In genomic region chr5:6856658-6857057, GRCh38 we compare ENCODE assay signal across 33 cellular contexts.
A peak's percentile ranks its signal among the peaks of the same experiment; 100 is the strongest.
DNase-seq lines count a peak whose midpoint lies in the region; ATAC-seq and TF ChIP-seq lines count a peak whose summit lies in the region.
"Had no signal": no experiment of that assay in that cellular context is flagged by ENCODE, and none has a peak within 500 bp of the region (broad histone marks: within the 10 kb centered on the region; RNA-seq: fewer than 3 reads in every experiment).

No MANE protein-coding gene starts in this region.

- no peaks in the 10 kb centered on the region for H3K79me2 ChIP-seq in hepatocyte

- no peaks in the 10 kb centered on the region for H4K20me1 ChIP-seq in hepatocyte (ENCODE audit: insufficient read depth, poor library complexity, severe bottlenecking)
- H4K20me1 ChIP-seq: BLaER1 had no signal

- no peaks in the 10 kb centered on the region for H3K36me3 Mint-ChIP-seq in activated naive CD8-positive, alpha-beta T cell treated with anti-CD3 and anti-CD28 coated beads, Interleukin-2, amount 50 U/mL, for 24 hours (ENCODE audit: low read depth)

- ATAC-seq in mucosa of descending colon (peak; percentile 75), HG03135 (IDR thresholded peaks at IDR 0.05; ENCODE audit: unreplicated experiment) (no peak), GM18861 (IDR thresholded peaks at IDR 0.05; ENCODE audit: unreplicated experiment) (no peak)
- no peak for ATAC-seq in activated naive CD8-positive, alpha-beta T cell treated with anti-CD3 and anti-CD28 coated beads, Interleukin-2, amount 50 U/mL, for 24 hours
- ATAC-seq: foreskin keratinocyte, GM23338, left cardiac atrium, PC-3, Right ventricle myocardium inferior had no signal

- no peak overlapping the region for H3K27ac Mint-ChIP-seq in activated naive CD8-positive, alpha-beta T cell treated with anti-CD3 and anti-CD28 coated beads, Interleukin-2, amount 50 U/mL, for 24 hours
- H3K27ac Mint-ChIP-seq: activated CD4-positive, alpha-beta T cell treated with anti-CD3 and anti-CD28 coated beads, Interleukin-2, amount 10 ng/mL, durations not matched to agents 24 days and 14 days; activated naive CD8-positive, alpha-beta T cell treated with anti-CD3 and anti-CD28 coated beads, Interleukin-2, amount 10 ng/mL, durations not matched to agents 7 days and 5 days; dendritic cell treated with granulocyte-macrophage colony-stimulating factor and Interleukin-4, amounts not matched to agents 40 ng/mL and 50 ng/mL, for 4 days; endodermal cell; GM23338 had no signal

- intact Hi-C loops in mucosa of descending colon (cut with DNase I, micrococcal nuclease) = no loop called here

- H3K4me1 ChIP-seq in mucosa of descending colon (ENCODE audit: low read depth) = no peaks in the 10 kb centered on the region
- no peaks in the 10 kb centered on the region for H3K4me1 ChIP-seq in hepatocyte (ENCODE audit: insufficient read depth)
- H3K4me1 ChIP-seq: esophagus muscularis mucosa, foreskin keratinocyte, stomach, thyroid gland had no signal

- H3K9me3 ChIP-seq in mucosa of descending colon (peaks cover 6% of the 10 kb centered on the region), hepatocyte (ENCODE audit: low read depth) (no peaks in the 10 kb centered on the region)
- H3K9me3 ChIP-seq: thyroid gland had no signal

- peaks cover 5% of the 10 kb centered on the region for H3K9me3 Mint-ChIP-seq in activated naive CD8-positive, alpha-beta T cell treated with anti-CD3 and anti-CD28 coated beads, Interleukin-2, amount 50 U/mL, for 24 hours

- no peak overlapping the region for H2AFZ ChIP-seq in hepatocyte
- H2AFZ ChIP-seq: GM23338 had no signal

- H3K4me1 Mint-ChIP-seq in activated naive CD8-positive, alpha-beta T cell treated with anti-CD3 and anti-CD28 coated beads, Interleukin-2, amount 50 U/mL, for 24 hours = no peaks in the 10 kb centered on the region
- H3K4me1 Mint-ChIP-seq: activated CD4-positive, alpha-beta T cell treated with anti-CD3 and anti-CD28 coated beads, Interleukin-2, amount 10 ng/mL, durations not matched to agents 24 days and 14 days; activated naive CD8-positive, alpha-beta T cell treated with anti-CD3 and anti-CD28 coated beads, Interleukin-2, amount 10 ng/mL, durations not matched to agents 7 days and 5 days; endodermal cell; GM23338 had no signal

- H3K4me3 Mint-ChIP-seq in activated naive CD8-positive, alpha-beta T cell treated with anti-CD3 and anti-CD28 coated beads, Interleukin-2, amount 50 U/mL, for 24 hours = no peak overlapping the region
- H3K4me3 Mint-ChIP-seq: activated CD4-positive, alpha-beta T cell treated with anti-CD3 and anti-CD28 coated beads, Interleukin-2, amount 10 ng/mL, durations not matched to agents 24 days and 14 days; activated naive CD8-positive, alpha-beta T cell treated with anti-CD3 and anti-CD28 coated beads, Interleukin-2, amount 10 ng/mL, durations not matched to agents 7 days and 5 days; dendritic cell treated with granulocyte-macrophage colony-stimulating factor and Interleukin-4, amounts not matched to agents 40 ng/mL and 50 ng/mL, for 4 days; endodermal cell; GM23338 had no signal

- H3K4me2 ChIP-seq in hepatocyte = no peak overlapping the region
- H3K4me2 ChIP-seq: BLaER1, GM23338 had no signal

- 63% methylated on average over 5 of the region's 5 CpGs for WGBS in hepatocyte (ENCODE audit: low lambda C conversion rate, missing lambda C conversion rate)

- H3K9me2 ChIP-seq in hepatocyte (replicated peaks; ENCODE audit: insufficient read depth) = no peaks in the 10 kb centered on the region

- H3K27me3 ChIP-seq in hepatocyte = no peaks in the 10 kb centered on the region
- H3K27me3 ChIP-seq: BLaER1, esophagus muscularis mucosa, foreskin keratinocyte, stomach, thyroid gland had no signal

- no peaks in the 10 kb centered on the region for H3K27me3 Mint-ChIP-seq in activated naive CD8-positive, alpha-beta T cell treated with anti-CD3 and anti-CD28 coated beads, Interleukin-2, amount 50 U/mL, for 24 hours
- H3K27me3 Mint-ChIP-seq: activated CD4-positive, alpha-beta T cell treated with anti-CD3 and anti-CD28 coated beads, Interleukin-2, amount 10 ng/mL, durations not matched to agents 24 days and 14 days; dendritic cell treated with granulocyte-macrophage colony-stimulating factor and Interleukin-4, amounts not matched to agents 40 ng/mL and 50 ng/mL, for 4 days had no signal

- no peak overlapping the region for H3K4me3 ChIP-seq in LNCaP clone FGC (ENCODE audit: low read depth, low read length)
- H3K4me3 ChIP-seq in mucosa of descending colon = no peak overlapping the region
- no peak overlapping the region for H3K4me3 ChIP-seq in hepatocyte
- H3K4me3 ChIP-seq: BLaER1, esophagus muscularis mucosa, GM23338, skin epidermis, stomach, thyroid gland had no signal

- H3K36me3 ChIP-seq in mucosa of descending colon (ENCODE audit: low read depth) (no peaks in the 10 kb centered on the region), hepatocyte (replicated peaks; ENCODE audit: insufficient read depth, low read depth) (no peaks in the 10 kb centered on the region)
- H3K36me3 ChIP-seq: BLaER1, esophagus muscularis mucosa, stomach, thyroid gland had no signal

- TF ChIP-seq CTCF in LNCaP clone FGC (IDR thresholded peaks at IDR 0.05; ENCODE audit: control insufficient read depth, extremely low read depth, insufficient read depth) = no peak
- TF ChIP-seq CTCF in mucosa of descending colon (IDR thresholded peaks at IDR 0.05) = no peak
- no peak for TF ChIP-seq CTCF in hepatocyte (IDR thresholded peaks at IDR 0.05; ENCODE audit: poor library complexity)

- no peak overlapping the region for H3K27ac ChIP-seq in hepatocyte
- H3K27ac ChIP-seq: BLaER1, esophagus muscularis mucosa, foreskin keratinocyte, skin epidermis, stomach, thyroid gland had no signal

- DNase-seq in COLO668 (lab: John Stamatoyannopoulos, UW; ENCODE audit: unreplicated experiment) (peak; percentile 67), LNCaP clone FGC (ENCODE audit: low read depth) (peak; percentile 69), NCI-H69 (lab: John Stamatoyannopoulos, UW) (peak; percentile 77), mucosa of descending colon (peak in 2 of 3 donors; percentile 31 to 50), hepatocyte (ENCODE audit: low spot score) (no peak)
- DNase-seq in activated naive CD8-positive, alpha-beta T cell treated with anti-CD3 and anti-CD28 coated beads, Interleukin-2, amount 50 U/mL, for 24 hours = no peak
- DNase-seq: activated CD4-positive, alpha-beta T cell treated with anti-CD3 and anti-CD28 coated beads, Interleukin-2, amount 10 ng/mL, durations not matched to agents 24 days and 14 days; activated gamma-delta T cell; activated naive CD8-positive, alpha-beta T cell treated with anti-CD3 and anti-CD28 coated beads, Interleukin-2, amount 10 ng/mL, durations not matched to agents 7 days and 5 days; activated T-cell treated with anti-CD3 and anti-CD28 coated beads, Interleukin-2, amount 50 U/mL, for 1 hour; caudate nucleus; endodermal cell; foreskin keratinocyte; hippocampal formation; Karpas-422; left cardiac atrium; mesendoderm; MV-4-11; NCI-H1694; NCI-H2171 treated with DMSO at 0.1 percent for 48 hours; NK-92 treated with Interleukin-12 subunit alpha and Interleukin-12 subunit beta, amount 100 ng/mL, for 24 hours; PC-3; stimulated activated CD8-positive, alpha-beta memory T cell treated with anti-CD3 and anti-CD28 coated beads, Interleukin-4, amount 100 ng/mL, for 48 hours; stomach; thyroid gland had no signal

Comparison
In these comparisons a context has a peak if more than half of its experiments do, and no peak if none do; other contexts are left out.
1. DNase-seq: peak in COLO668 (single experiment), LNCaP clone FGC (single experiment), NCI-H69 (single experiment) and mucosa of descending colon (2 of 3); none in activated naive CD8-positive, alpha-beta T cell treated with anti-CD3 and anti-CD28 coated beads, Interleukin-2, amount 50 U/mL, for 24 hours (single experiment) and hepatocyte (single experiment).